8 cellular contexts compared by ENCODE assay signal in the genomic region with DNA sequence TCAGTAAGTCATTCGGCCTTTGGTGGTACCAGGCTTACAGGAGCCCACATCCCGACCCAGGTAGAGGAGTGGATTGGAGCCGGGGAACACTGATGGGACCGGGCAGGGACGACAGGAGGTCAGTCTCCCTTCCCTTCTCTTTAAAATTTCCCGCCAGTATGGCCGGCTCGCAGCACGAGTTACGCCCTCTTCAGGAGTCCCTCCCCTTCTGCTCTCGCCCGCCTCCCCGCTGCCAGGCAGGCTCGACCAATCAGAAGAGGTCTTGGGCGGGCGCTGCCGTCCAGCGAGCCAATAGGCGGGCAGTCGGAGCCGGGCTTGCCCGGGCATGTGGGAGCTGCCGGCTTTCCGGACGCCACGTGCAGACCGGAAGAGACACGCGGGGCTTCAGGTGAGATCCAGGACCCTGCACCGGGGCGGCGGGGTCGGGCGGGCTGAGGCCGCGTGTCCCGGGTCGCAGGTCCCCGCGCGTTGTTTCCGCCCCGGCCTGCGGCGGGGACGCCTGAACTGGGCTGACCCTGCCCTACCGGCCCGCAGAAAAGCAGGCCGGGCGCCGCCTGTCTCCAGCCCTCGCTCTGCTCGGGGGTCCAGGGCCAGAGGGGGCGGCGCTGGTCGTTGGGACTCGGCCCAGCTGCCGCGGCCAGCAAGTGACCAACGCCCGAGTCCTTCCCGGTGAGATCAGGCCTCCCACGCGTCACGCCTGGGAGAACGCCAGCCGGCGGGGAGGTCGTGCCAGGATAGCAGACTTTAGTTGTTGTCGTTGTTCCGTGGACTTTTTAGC. TPM values are rescaled to one million over a fixed set of nuclear protein-coding genes. Genes with fewer than 3 reads are reported as not detected.
DNase-seq lines count a peak whose midpoint lies in the region; ATAC-seq and TF ChIP-seq lines count a peak whose summit lies in the region.

A gene with protein sequence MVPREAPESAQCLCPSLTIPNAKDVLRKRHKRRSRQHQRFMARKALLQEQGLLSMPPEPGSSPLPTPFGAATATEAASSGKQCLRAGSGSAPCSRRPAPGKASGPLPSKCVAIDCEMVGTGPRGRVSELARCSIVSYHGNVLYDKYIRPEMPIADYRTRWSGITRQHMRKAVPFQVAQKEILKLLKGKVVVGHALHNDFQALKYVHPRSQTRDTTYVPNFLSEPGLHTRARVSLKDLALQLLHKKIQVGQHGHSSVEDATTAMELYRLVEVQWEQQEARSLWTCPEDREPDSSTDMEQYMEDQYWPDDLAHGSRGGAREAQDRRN (plus strand): TSS at position 346 of the 778 bp plus-strand sequence. CDS start 4,870 bp downstream, outside the sequence.

- no peaks in the 10 kb centered on the region for H3K9me3 ChIP-seq in spleen

- peak; percentile 87 for ATAC-seq in GM19035 (IDR thresholded peaks at IDR 0.05; ENCODE audit: unreplicated experiment)
- ATAC-seq in HG03342 (IDR thresholded peaks at IDR 0.05; ENCODE audit: unreplicated experiment) = peak; percentile 95
- ATAC-seq in activated B cell treated with CpG ODN at 0.5 μM for 24 hours (ENCODE audit: low read depth) = peak; percentile 94

- H3K27ac ChIP-seq in caudate nucleus (ENCODE audit: low read depth, low read length) (no peak within 1 kb of the TSS), spleen (peak within 1 kb of the TSS; percentile 66 to 99 (median 94))

- H3K4me1 Mint-ChIP-seq in activated B cell treated with CpG ODN at 0.5 μM for 24 hours = peaks cover 50% of the 10 kb centered on the region

- H3K9me3 Mint-ChIP-seq in activated B cell treated with CpG ODN at 0.5 μM for 24 hours = no peaks in the 10 kb centered on the region

- H3K4me3 ChIP-seq in AG10803 (ENCODE audit: low read length) (peak within 1 kb of the TSS; percentile 78), spleen (peak within 1 kb of the TSS; percentile 75 to 100 (median 98))

- peaks cover 2% of the 10 kb centered on the region for H3K27me3 Mint-ChIP-seq in activated B cell treated with CpG ODN at 0.5 μM for 24 hours

- H3K27me3 ChIP-seq in spleen (replicated peaks in 1 of 7) = no peaks in the 10 kb centered on the region

- TF ChIP-seq CTCF in AG10803 (conservative IDR thresholded peaks at IDR 0.05; ENCODE audit: low read length) (no peak), activated B cell treated with CpG ODN at 0.5 μM for 24 hours (IDR thresholded peaks at IDR 0.05) (no peak), spleen (IDR thresholded peaks at IDR 0.05 in 8 of 11, conservative IDR thresholded peaks at IDR 0.05 in 3 of 11) (peak in 7 of 11 experiments; percentile 19 to 68 (median 50))

- H3K4me3 Mint-ChIP-seq in activated B cell treated with CpG ODN at 0.5 μM for 24 hours = peak within 1 kb of the TSS; percentile 87

- no peak for TF ChIP-seq POLR2A in spleen (IDR thresholded peaks at IDR 0.05)

- WGBS in spleen, 5 donors = 0 to 3% (median 1%) methylated on average over 10 to 71 of the region's 71 CpGs

- H3K27ac Mint-ChIP-seq in activated B cell treated with CpG ODN at 0.5 μM for 24 hours = peak within 1 kb of the TSS; percentile 92

- CTCF ChIA-PET in activated B cell treated with CpG ODN at 0.5 μM for 24 hours (lab: Charles Lee) = interaction anchor here (1.2 to 1.9 kb wide), 3 partner anchors 11 to 284 kb away, joined by 3 to 6 read pairs (median 5); no protein-coding TSS in a partner anchor

- intact Hi-C loops in activated B cell treated with CpG ODN at 0.5 μM for 24 hours (cut with micrococcal nuclease) (loop anchor here (1.0 to 10.0 kb wide), 7 partner anchors 17 to 714 kb away; a partner anchor contains a TSS), spleen (cut with DNase I; ENCODE audit: low total_unique reads) (loop anchor here (5.0 to 10.0 kb wide), 3 partner anchors 41 to 276 kb away; a partner anchor contains a TSS)

- peak; percentile 97 for DNase-seq in AG10803 (ENCODE audit: low read depth)
- peak; percentile 82 for DNase-seq in NCI-H345 treated with DMSO at 0.1 percent for 48 hours (lab: John Stamatoyannopoulos, UW; ENCODE audit: unreplicated experiment)
- peak; percentile 90 for DNase-seq in activated B cell treated with CpG ODN at 0.5 μM for 24 hours
- DNase-seq in caudate nucleus (lab: John Stamatoyannopoulos, UW) = peak; percentile 39 to 97 (median 91)
- peak; percentile 96 for DNase-seq in inferior parietal cortex (ENCODE audit: extremely low spot score)
- DNase-seq in spleen = peak; percentile 98

- POLR2A ChIA-PET in activated B cell treated with CpG ODN at 0.5 μM for 24 hours (lab: Charles Lee) = interaction anchor here (0.5 to 2.1 kb wide), 9 partner anchors 12 to 990 kb away, joined by 3 to 19 read pairs (median 6); a partner anchor contains a TSS

- peaks cover 20% of the 10 kb centered on the region for H3K36me3 Mint-ChIP-seq in activated B cell treated with CpG ODN at 0.5 μM for 24 hours (ENCODE audit: low read depth)

- H3K4me1 ChIP-seq in spleen = peaks cover 32 to 57% (median 53%) of the 10 kb centered on the region in 6 donors

- H3K36me3 ChIP-seq in spleen = peaks cover 0 to 18% (median 3%) of the 10 kb centered on the region in 6 donors

RNA-seq across cellular contexts. Expression of the gene that starts here (rescaled TPM):
- total RNA-seq in activated B cell treated with CpG ODN at 0.5 μM for 24 hours (40.1 and 41.9 TPM in 2 replicates), spleen (10 to 100 TPM; 20.3 to 40.3 (median 29.5) TPM)
- 10 to 100 TPM; 12.9 to 18.6 (median 14.6) TPM for polyA plus RNA-seq in spleen

Comparison
In these comparisons a context has a peak if more than half of its experiments do, and no peak if none do; other contexts are left out.
1. CTCF ChIP-seq: peak in spleen (7 of 11); none in AG10803 (single experiment) and activated B cell treated with CpG ODN at 0.5 μM for 24 hours (single experiment).
2. Peak in every context shown above with its lines, with median percentiles within 50 percentile points of each other: DNase-seq and ATAC-seq.